In the genomic region with DNA sequence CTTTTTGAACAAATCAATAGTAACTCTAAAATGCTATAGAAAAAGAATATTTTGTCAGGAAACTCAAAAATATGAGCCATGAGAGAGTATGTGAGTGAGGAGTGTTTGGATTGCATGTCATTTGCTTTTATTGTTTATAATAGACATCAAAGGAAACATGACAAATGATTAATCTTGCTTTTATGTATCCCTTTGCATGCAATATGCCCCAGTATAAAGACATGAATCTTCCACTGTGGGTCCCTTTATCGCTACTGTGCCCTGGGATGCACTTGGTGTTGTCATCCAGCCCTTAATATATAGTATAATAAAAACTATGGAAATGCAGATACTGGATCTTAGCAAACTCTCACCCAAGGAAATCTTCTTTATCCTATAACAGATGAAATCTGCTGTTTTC, we compare ENCODE assay signal across 33 cellular contexts.
"Had no signal": no experiment of that assay in that cellular context is flagged by ENCODE, and none has a peak within 500 bp of the region (broad histone marks: within the 10 kb centered on the region; RNA-seq: fewer than 3 reads in every experiment).

No MANE protein-coding gene starts in this region.

- H3K4me3 Mint-ChIP-seq: activated B cell treated with CpG ODN at 0.5 μM for 24 hours; activated CD4-positive, alpha-beta memory T cell treated with anti-CD3 and anti-CD28 coated beads for 36 hours; activated CD4-positive, alpha-beta T cell treated with anti-CD3 and anti-CD28 coated beads, Interleukin-2, amount 10 ng/mL, durations not matched to agents 24 days and 14 days; activated CD8-positive, alpha-beta T cell treated with anti-CD3 and anti-CD28 coated beads for 36 hours; activated naive CD4-positive, alpha-beta T cell treated with anti-CD3 and anti-CD28 coated beads for 36 hours; activated naive CD8-positive, alpha-beta T cell treated with anti-CD3 and anti-CD28 coated beads for 36 hours; activated T-cell treated with anti-CD3 and anti-CD28 coated beads, Interleukin-2, amount 50 U/mL, for 4 hours; activated T-cell treated with anti-CD3 and anti-CD28 coated beads, Interleukin-2, amount 50 U/mL, for 72 hours; activated T-helper 1 cell treated with anti-CD3 and anti-CD28 coated beads, Interleukin-12 subunit alpha, Interleukin-12 subunit beta, Interleukin-2, Interleukin-4 antibody, amounts not matched to agents 30 ng/mL and 10 ng/mL and 1 ng/mL, durations not matched to agents 14 hours and 24 hours and 36 hours; activated T-helper 17 cell treated with anti-CD3 and anti-CD28 coated beads, Interleukin-2, amount 50 U/mL, for 72 hours; T-helper 2 cell treated with Interferon-gamma antibody and Interleukin-4, amounts not matched to agents 5 μg/mL and 100 μg/mL, for 36 hours had no signal

- H3K4me3 ChIP-seq: adrenal gland, body of pancreas, breast epithelium had no signal

- H3K4me1 Mint-ChIP-seq: activated B cell treated with CpG ODN at 0.5 μM for 24 hours; activated CD4-positive, alpha-beta T cell treated with anti-CD3 and anti-CD28 coated beads, Interleukin-2, amount 10 ng/mL, durations not matched to agents 24 days and 14 days; activated naive CD8-positive, alpha-beta T cell treated with anti-CD3 and anti-CD28 coated beads for 36 hours; activated T-helper 17 cell treated with anti-CD3 and anti-CD28 coated beads, Interleukin-2, amount 50 U/mL, for 72 hours had no signal

- H3K36me3 ChIP-seq: adrenal gland, breast epithelium had no signal

- H3K36me3 Mint-ChIP-seq: activated CD4-positive, alpha-beta memory T cell treated with anti-CD3 and anti-CD28 coated beads for 36 hours; activated naive CD4-positive, alpha-beta T cell treated with anti-CD3 and anti-CD28 coated beads, Interleukin-2, amount 50 U/mL, for 72 hours; activated naive CD8-positive, alpha-beta T cell treated with anti-CD3 and anti-CD28 coated beads for 36 hours had no signal

- H3K27ac ChIP-seq: adrenal gland, body of pancreas, brain microvascular endothelial cell, breast epithelium, VCaP had no signal

- H3K27me3 ChIP-seq: adrenal gland, body of pancreas, brain microvascular endothelial cell, breast epithelium had no signal

- H3K4me1 ChIP-seq: adrenal gland, body of pancreas, breast epithelium had no signal

- H3K9me3 Mint-ChIP-seq: activated B cell treated with CpG ODN at 0.5 μM for 24 hours; activated CD4-positive, alpha-beta memory T cell treated with anti-CD3 and anti-CD28 coated beads for 36 hours; activated CD4-positive, alpha-beta T cell treated with anti-CD3 and anti-CD28 coated beads, Interleukin-2, amount 10 ng/mL, durations not matched to agents 24 days and 14 days; activated CD8-positive, alpha-beta T cell treated with anti-CD3 and anti-CD28 coated beads for 36 hours; activated naive CD4-positive, alpha-beta T cell treated with anti-CD3 and anti-CD28 coated beads for 36 hours; activated naive CD4-positive, alpha-beta T cell treated with anti-CD3 and anti-CD28 coated beads, Interleukin-2, amount 50 U/mL, for 72 hours; activated naive CD8-positive, alpha-beta T cell treated with anti-CD3 and anti-CD28 coated beads for 36 hours; activated T-cell treated with anti-CD3 and anti-CD28 coated beads, Interleukin-2, amount 50 U/mL, for 4 hours; activated T-cell treated with anti-CD3 and anti-CD28 coated beads, Interleukin-2, amount 50 U/mL, for 72 hours; activated T-helper 1 cell treated with anti-CD3 and anti-CD28 coated beads, Interleukin-12 subunit alpha, Interleukin-12 subunit beta, Interleukin-2, Interleukin-4 antibody, amounts not matched to agents 30 ng/mL and 10 ng/mL and 1 ng/mL, durations not matched to agents 14 hours and 24 hours and 36 hours; activated T-helper 17 cell treated with anti-CD3 and anti-CD28 coated beads, Interleukin-2, amount 50 U/mL, for 72 hours; T-helper 2 cell treated with Interferon-gamma antibody and Interleukin-4, amounts not matched to agents 5 μg/mL and 100 μg/mL, for 36 hours had no signal

- DNase-seq: activated B cell treated with CpG ODN at 0.5 μM for 24 hours; activated CD4-positive, alpha-beta memory T cell treated with anti-CD3 and anti-CD28 coated beads for 36 hours; activated CD4-positive, alpha-beta T cell treated with anti-CD3 and anti-CD28 coated beads for 4 hours; activated CD4-positive, alpha-beta T cell treated with anti-CD3 and anti-CD28 coated beads, Interleukin-2, amount 10 ng/mL, durations not matched to agents 24 days and 14 days; activated CD4-positive, alpha-beta T cell treated with anti-CD3 and anti-CD28 coated beads, Interleukin-2, amount 50 U/mL, for 1 hour; activated CD4-positive, alpha-beta T cell treated with anti-CD3 and anti-CD28 coated beads, Interleukin-2, amount 50 U/mL, for 4 hours; activated CD4-positive, CD25-positive, alpha-beta regulatory T cell treated with anti-CD3 and anti-CD28 coated beads, Interleukin-2, amount 50 U/mL, for 72 hours; activated CD8-positive, alpha-beta memory T cell treated with anti-CD3 and anti-CD28 coated beads, Interleukin-2, amount 50 U/mL, for 4 hours; activated CD8-positive, alpha-beta T cell treated with anti-CD3 and anti-CD28 coated beads for 36 hours; activated effector memory CD4-positive, alpha-beta T cell treated with anti-CD3 and anti-CD28 coated beads, Interleukin-2, amount 50 U/mL, for 16 hours; activated gamma-delta T cell treated with Interleukin-2 at 50 U/mL for 16 hours; activated naive CD4-positive, alpha-beta T cell; activated naive CD4-positive, alpha-beta T cell treated with anti-CD3 and anti-CD28 coated beads for 36 hours; activated naive CD4-positive, alpha-beta T cell treated with anti-CD3 and anti-CD28 coated beads, Interleukin-2, amount 50 U/mL, for 16 hours; activated naive CD8-positive, alpha-beta T cell treated with anti-CD3 and anti-CD28 coated beads for 36 hours; activated T-cell treated with anti-CD3 and anti-CD28 coated beads for 4 hours; activated T-cell treated with anti-CD3 and anti-CD28 coated beads, Interleukin-2, amount 50 U/mL, for 1 hour; activated T-cell treated with anti-CD3 and anti-CD28 coated beads, Interleukin-2, amount 50 U/mL, for 4 hours; activated T-cell treated with anti-CD3 and anti-CD28 coated beads, Interleukin-2, amount 50 U/mL, for 72 hours; adrenal gland; amniotic stem cell; aorta; body of pancreas; brain microvascular endothelial cell; central memory CD4-positive, alpha-beta T cell; T-helper 2 cell; T-helper 9 cell had no signal

- H3K27ac Mint-ChIP-seq: activated B cell treated with CpG ODN at 0.5 μM for 24 hours; activated CD4-positive, alpha-beta memory T cell treated with anti-CD3 and anti-CD28 coated beads for 36 hours; activated CD4-positive, alpha-beta T cell treated with anti-CD3 and anti-CD28 coated beads, Interleukin-2, amount 10 ng/mL, durations not matched to agents 24 days and 14 days; activated CD8-positive, alpha-beta T cell treated with anti-CD3 and anti-CD28 coated beads for 36 hours; activated naive CD4-positive, alpha-beta T cell treated with anti-CD3 and anti-CD28 coated beads for 36 hours; activated naive CD4-positive, alpha-beta T cell treated with anti-CD3 and anti-CD28 coated beads, Interleukin-2, amount 50 U/mL, for 72 hours; activated naive CD8-positive, alpha-beta T cell treated with anti-CD3 and anti-CD28 coated beads for 36 hours; activated T-cell treated with anti-CD3 and anti-CD28 coated beads, Interleukin-2, amount 50 U/mL, for 72 hours; activated T-helper 1 cell treated with anti-CD3 and anti-CD28 coated beads, Interleukin-12 subunit alpha, Interleukin-12 subunit beta, Interleukin-2, Interleukin-4 antibody, amounts not matched to agents 30 ng/mL and 10 ng/mL and 1 ng/mL, durations not matched to agents 14 hours and 24 hours and 36 hours; activated T-helper 17 cell treated with anti-CD3 and anti-CD28 coated beads, Interleukin-2, amount 50 U/mL, for 72 hours; T-helper 2 cell treated with Interferon-gamma antibody and Interleukin-4, amounts not matched to agents 5 μg/mL and 100 μg/mL, for 36 hours had no signal

- H3K9me3 ChIP-seq: adrenal gland, body of pancreas, breast epithelium had no signal
